30 cellular contexts compared by ENCODE assay signal in the genomic region with DNA sequence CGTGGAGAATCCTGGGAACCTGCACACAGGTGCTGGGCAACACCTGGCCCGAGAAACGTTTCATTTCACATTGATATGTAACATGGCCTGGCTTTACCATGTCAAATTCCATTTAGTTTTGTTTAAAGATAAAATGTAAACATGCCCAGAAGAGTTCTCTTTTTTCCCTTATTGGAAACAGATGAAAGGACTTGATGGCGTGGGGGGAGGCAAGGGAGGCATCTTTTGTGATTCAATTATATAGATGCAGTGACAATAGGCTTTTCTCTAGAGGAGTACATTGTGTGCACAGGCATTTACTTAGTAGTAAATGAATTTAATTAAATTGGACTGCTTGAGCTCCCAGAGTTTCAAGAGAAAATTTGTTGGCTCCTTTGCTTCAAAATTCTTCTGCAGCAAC.
DNase-seq lines count a peak whose midpoint lies in the region; ATAC-seq, FAIRE-seq and TF ChIP-seq lines count a peak whose summit lies in the region.
"Had no signal": no experiment of that assay in that cellular context is flagged by ENCODE, and none has a peak within 500 bp of the region (broad histone marks: within the 10 kb centered on the region; RNA-seq: fewer than 3 reads in every experiment).

No MANE protein-coding gene starts in this region.

- no peak overlapping the region for H2AFZ ChIP-seq in neural progenitor cell (replicated peaks)

- no peak for ATAC-seq in SK-N-SH treated with all-trans-retinoic acid at 6 μM for 48 hours

- no peaks in the 10 kb centered on the region for H4K20me1 ChIP-seq in neural progenitor cell (ENCODE audit: low read depth)
- H4K20me1 ChIP-seq: BLaER1 treated with 17β-estradiol and CSF1 and Interleukin-3, amounts not matched to agents 10 nM and 100 nM had no signal

- H3F3A ChIP-seq in neural progenitor cell (ENCODE audit: low read depth) = no peaks in the 10 kb centered on the region

- in situ Hi-C loops in HAP-1 (cut with MboI; ENCODE audit: low sequenced_read_pairs) = no loop called here

- no peak overlapping the region for H3K4me2 ChIP-seq in neural progenitor cell
- H3K4me2 ChIP-seq: BLaER1 treated with 17β-estradiol and CSF1 and Interleukin-3, amounts not matched to agents 10 nM and 100 nM; KMS-11 had no signal

- peaks cover 6% of the 10 kb centered on the region for H3K27me3 Mint-ChIP-seq in neural progenitor cell (ENCODE audit: insufficient read depth, low read depth)
- peaks cover 8% of the 10 kb centered on the region for H3K27me3 Mint-ChIP-seq in HFFc6 (ENCODE audit: insufficient read depth)

- H3K9me3 ChIP-seq in HAP-1 (no peaks in the 10 kb centered on the region), neural progenitor cell (ENCODE audit: low read depth) (no peaks in the 10 kb centered on the region)
- H3K9me3 ChIP-seq: Peyer's patch had no signal

- H3K36me3 Mint-ChIP-seq in neural progenitor cell (no peaks in the 10 kb centered on the region), HFFc6 (ENCODE audit: low read depth) (no peaks in the 10 kb centered on the region)
- H3K36me3 Mint-ChIP-seq: IgD-negative memory B cell had no signal

- no peak overlapping the region for H3K27ac Mint-ChIP-seq in neural progenitor cell
- H3K27ac Mint-ChIP-seq in HFFc6 = no peak overlapping the region
- H3K27ac Mint-ChIP-seq: CD4-positive, alpha-beta T cell; IgD-negative memory B cell; T-helper 1 cell treated with Interleukin-12 subunit alpha and Interleukin-12 subunit beta and Interleukin-4 antibody, amounts not matched to agents 30 μg/mL and 1 μg/mL, for 36 hours had no signal

- H3K36me3 ChIP-seq in HAP-1 (replicated peaks) (no peaks in the 10 kb centered on the region), neural progenitor cell (no peaks in the 10 kb centered on the region)
- H3K36me3 ChIP-seq: BLaER1 treated with 17β-estradiol and CSF1 and Interleukin-3, amounts not matched to agents 10 nM and 100 nM; Peyer's patch had no signal

- DNase-seq in HAP-1 (ENCODE audit: low spot score in 2 of 2) (peak; percentile 63 to 82), NCI-H345 (lab: John Stamatoyannopoulos, UW) (peak; percentile 66), neural progenitor cell (ENCODE audit: low spot score) (peak; percentile 40), HFFc6 (no peak), D721Med (ENCODE audit: insufficient read length, low spot score) (no peak), OCI-M2 (lab: John Stamatoyannopoulos, UW; ENCODE audit: unreplicated experiment) (no peak)
- DNase-seq in stimulated activated CD4-positive, alpha-beta T cell treated with anti-CD3 and anti-CD28 coated beads, Interleukin-2, amount 100 ng/mL, for 48 hours = no peak
- DNase-seq: AML-193; CD4-positive, alpha-beta T cell; COR-L47; DMS 273 treated with DMSO at 0.1 percent for 48 hours; DMS79 treated with DMSO at 0.1 percent for 48 hours; GF-D8; GOT3; HCEC 1CT; MM.1S; NCI-H187; NCI-H2171; NCI-H226; NCI-H524; Peyer's patch; SHP77 treated with DMSO at 0.1 percent for 48 hours; SW 1271 had no signal

- H3K4me3 Mint-ChIP-seq in neural progenitor cell (no peak overlapping the region), HFFc6 (no peak overlapping the region)
- H3K4me3 Mint-ChIP-seq: CD4-positive, alpha-beta T cell; T-helper 1 cell treated with Interleukin-12 subunit alpha and Interleukin-12 subunit beta and Interleukin-4 antibody, amounts not matched to agents 30 μg/mL and 1 μg/mL, for 36 hours had no signal

- H3K4me3 ChIP-seq in HAP-1 (no peak overlapping the region), neural progenitor cell (no peak overlapping the region)
- H3K4me3 ChIP-seq: BLaER1 treated with 17β-estradiol and CSF1 and Interleukin-3, amounts not matched to agents 10 nM and 100 nM; Peyer's patch had no signal

- H3K4me1 ChIP-seq in HAP-1 = peaks cover 12% of the 10 kb centered on the region
- peaks cover 17% of the 10 kb centered on the region for H3K4me1 ChIP-seq in neural progenitor cell

- H3K27me3 ChIP-seq in HAP-1 (ENCODE audit: low read depth) (no peaks in the 10 kb centered on the region), neural progenitor cell (no peaks in the 10 kb centered on the region)
- H3K27me3 ChIP-seq: BLaER1 treated with 17β-estradiol and CSF1 and Interleukin-3, amounts not matched to agents 10 nM and 100 nM; Peyer's patch had no signal

- no peaks in the 10 kb centered on the region for H3K79me2 ChIP-seq in neural progenitor cell (ENCODE audit: low read depth)

- H3K9me3 Mint-ChIP-seq in neural progenitor cell (peaks cover 2% of the 10 kb centered on the region), HFFc6 (no peaks in the 10 kb centered on the region)
- H3K9me3 Mint-ChIP-seq: CD4-positive, alpha-beta T cell; IgD-negative memory B cell; T-helper 1 cell treated with Interleukin-12 subunit alpha and Interleukin-12 subunit beta and Interleukin-4 antibody, amounts not matched to agents 30 μg/mL and 1 μg/mL, for 36 hours had no signal

- H3K27ac ChIP-seq in neural progenitor cell = no peak overlapping the region
- H3K27ac ChIP-seq: BLaER1 treated with 17β-estradiol and CSF1 and Interleukin-3, amounts not matched to agents 10 nM and 100 nM; KMS-11; Peyer's patch had no signal

- peaks cover 14% of the 10 kb centered on the region for H3K4me1 Mint-ChIP-seq in neural progenitor cell
- peaks cover 30% of the 10 kb centered on the region for H3K4me1 Mint-ChIP-seq in HFFc6 (ENCODE audit: low read depth)

- no peak for FAIRE-seq in D721Med (lab: Jason Lieb, UNC)
- FAIRE-seq: A204.1, GM12891 had no signal

- H3K9ac ChIP-seq in neural progenitor cell = no peak overlapping the region
- H3K9ac ChIP-seq: BLaER1 treated with 17β-estradiol and CSF1 and Interleukin-3, amounts not matched to agents 10 nM and 100 nM; KMS-11 had no signal

- TF ChIP-seq CTCF in neural progenitor cell (IDR thresholded peaks at IDR 0.05) (no peak), HFFc6 (IDR thresholded peaks at IDR 0.05) (no peak), D721Med (IDR thresholded peaks at IDR 0.05; ENCODE audit: insufficient read depth, missing control alignments) (no peak)

TF ChIP-seq in SK-N-SH treated with all-trans-retinoic acid at 6 μM for 48 hours, 23 proteins besides CTCF, POLR2A, EP300 and RAD21:
- TF ChIP-seq ZNF8 (CRISPR knock-in tag; IDR thresholded peaks at IDR 0.05) = no peak
- TF ChIP-seq ESRRG (CRISPR knock-in tag; IDR thresholded peaks at IDR 0.05) = no peak
- TF ChIP-seq ZFP30 (CRISPR knock-in tag; IDR thresholded peaks at IDR 0.05) = peak; percentile 35; the same call in 1 of the 2 replicates
- peak; percentile 78 for TF ChIP-seq TCF4 (CRISPR knock-in tag; IDR thresholded peaks at IDR 0.05; ENCODE audit: borderline replicate concordance)
- TF ChIP-seq, protein P1, sequence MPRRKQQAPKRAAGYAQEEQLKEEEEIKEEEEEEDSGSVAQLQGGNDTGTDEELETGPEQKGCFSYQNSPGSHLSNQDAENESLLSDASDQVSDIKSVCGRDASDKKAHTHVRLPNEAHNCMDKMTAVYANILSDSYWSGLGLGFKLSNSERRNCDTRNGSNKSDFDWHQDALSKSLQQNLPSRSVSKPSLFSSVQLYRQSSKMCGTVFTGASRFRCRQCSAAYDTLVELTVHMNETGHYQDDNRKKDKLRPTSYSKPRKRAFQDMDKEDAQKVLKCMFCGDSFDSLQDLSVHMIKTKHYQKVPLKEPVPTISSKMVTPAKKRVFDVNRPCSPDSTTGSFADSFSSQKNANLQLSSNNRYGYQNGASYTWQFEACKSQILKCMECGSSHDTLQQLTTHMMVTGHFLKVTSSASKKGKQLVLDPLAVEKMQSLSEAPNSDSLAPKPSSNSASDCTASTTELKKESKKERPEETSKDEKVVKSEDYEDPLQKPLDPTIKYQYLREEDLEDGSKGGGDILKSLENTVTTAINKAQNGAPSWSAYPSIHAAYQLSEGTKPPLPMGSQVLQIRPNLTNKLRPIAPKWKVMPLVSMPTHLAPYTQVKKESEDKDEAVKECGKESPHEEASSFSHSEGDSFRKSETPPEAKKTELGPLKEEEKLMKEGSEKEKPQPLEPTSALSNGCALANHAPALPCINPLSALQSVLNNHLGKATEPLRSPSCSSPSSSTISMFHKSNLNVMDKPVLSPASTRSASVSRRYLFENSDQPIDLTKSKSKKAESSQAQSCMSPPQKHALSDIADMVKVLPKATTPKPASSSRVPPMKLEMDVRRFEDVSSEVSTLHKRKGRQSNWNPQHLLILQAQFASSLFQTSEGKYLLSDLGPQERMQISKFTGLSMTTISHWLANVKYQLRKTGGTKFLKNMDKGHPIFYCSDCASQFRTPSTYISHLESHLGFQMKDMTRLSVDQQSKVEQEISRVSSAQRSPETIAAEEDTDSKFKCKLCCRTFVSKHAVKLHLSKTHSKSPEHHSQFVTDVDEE (CRISPR knock-in tag; IDR thresholded peaks at IDR 0.05) = peak; percentile 69; the same call in 1 of the 2 replicates
- peak; percentile 40; the same call in 1 of the 2 replicates for TF ChIP-seq ISL1 (CRISPR knock-in tag; IDR thresholded peaks at IDR 0.05)
- TF ChIP-seq TOX (CRISPR knock-in tag; IDR thresholded peaks at IDR 0.05; ENCODE audit: borderline replicate concordance) = no peak
- TF ChIP-seq, protein P2, sequence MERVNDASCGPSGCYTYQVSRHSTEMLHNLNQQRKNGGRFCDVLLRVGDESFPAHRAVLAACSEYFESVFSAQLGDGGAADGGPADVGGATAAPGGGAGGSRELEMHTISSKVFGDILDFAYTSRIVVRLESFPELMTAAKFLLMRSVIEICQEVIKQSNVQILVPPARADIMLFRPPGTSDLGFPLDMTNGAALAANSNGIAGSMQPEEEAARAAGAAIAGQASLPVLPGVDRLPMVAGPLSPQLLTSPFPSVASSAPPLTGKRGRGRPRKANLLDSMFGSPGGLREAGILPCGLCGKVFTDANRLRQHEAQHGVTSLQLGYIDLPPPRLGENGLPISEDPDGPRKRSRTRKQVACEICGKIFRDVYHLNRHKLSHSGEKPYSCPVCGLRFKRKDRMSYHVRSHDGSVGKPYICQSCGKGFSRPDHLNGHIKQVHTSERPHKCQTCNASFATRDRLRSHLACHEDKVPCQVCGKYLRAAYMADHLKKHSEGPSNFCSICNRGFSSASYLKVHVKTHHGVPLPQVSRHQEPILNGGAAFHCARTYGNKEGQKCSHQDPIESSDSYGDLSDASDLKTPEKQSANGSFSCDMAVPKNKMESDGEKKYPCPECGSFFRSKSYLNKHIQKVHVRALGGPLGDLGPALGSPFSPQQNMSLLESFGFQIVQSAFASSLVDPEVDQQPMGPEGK (CRISPR knock-in tag; IDR thresholded peaks at IDR 0.05; ENCODE audit: borderline replicate concordance) = peak; percentile 77; the same call in 1 of the 2 replicates

Comparison
In these comparisons a context has a peak if more than half of its experiments do, and no peak if none do; other contexts are left out.
1. DNase-seq: peak in HAP-1 (2 of 2), NCI-H345 (single experiment) and neural progenitor cell (single experiment); none in HFFc6 (single experiment), D721Med (single experiment), stimulated activated CD4-positive, alpha-beta T cell treated with anti-CD3 and anti-CD28 coated beads, Interleukin-2, amount 100 ng/mL, for 48 hours (0 of 2) and OCI-M2 (single experiment).